ENCODE assay signal across 3 cellular contexts in genomic region chr4:2261110-2261852, GRCh38.
TF ChIP-seq lines count a peak whose summit lies in the region.

No MANE protein-coding gene starts in this region.

TF ChIP-seq in A549, 52 proteins besides CTCF, POLR2A, EP300 and RAD21:
- TF ChIP-seq POLR2AphosphoS2 (conservative IDR thresholded peaks at IDR 0.05; ENCODE audit: low read length): no peak
- TF ChIP-seq PHF8 (IDR thresholded peaks at IDR 0.05; ENCODE audit: borderline replicate concordance, low read depth): no peak
- no peak for TF ChIP-seq CHD2 (IDR thresholded peaks at IDR 0.05; ENCODE audit: low read length, partially characterized antibody)
- TF ChIP-seq SMC3 (IDR thresholded peaks at IDR 0.05): no peak
- no peak for TF ChIP-seq FOSB (CRISPR knock-in tag; IDR thresholded peaks at IDR 0.05)
- no peak for TF ChIP-seq ZSCAN20 (CRISPR knock-in tag; IDR thresholded peaks at IDR 0.05)
- TF ChIP-seq, protein P1, sequence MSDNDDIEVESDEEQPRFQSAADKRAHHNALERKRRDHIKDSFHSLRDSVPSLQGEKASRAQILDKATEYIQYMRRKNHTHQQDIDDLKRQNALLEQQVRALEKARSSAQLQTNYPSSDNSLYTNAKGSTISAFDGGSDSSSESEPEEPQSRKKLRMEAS (IDR thresholded peaks at IDR 0.05): peak; percentile 58

TF ChIP-seq in Ishikawa, 13 proteins besides CTCF, POLR2A, EP300 and RAD21:
- 0 out of 2 replicates have a peak, but pooled peaks have one; percentile 15 for TF ChIP-seq TAF1 (IDR thresholded peaks at IDR 0.05; ENCODE audit: low read depth)
- TF ChIP-seq, protein P1 (IDR thresholded peaks at IDR 0.05): peak; percentile 72
- TF ChIP-seq, protein P2, sequence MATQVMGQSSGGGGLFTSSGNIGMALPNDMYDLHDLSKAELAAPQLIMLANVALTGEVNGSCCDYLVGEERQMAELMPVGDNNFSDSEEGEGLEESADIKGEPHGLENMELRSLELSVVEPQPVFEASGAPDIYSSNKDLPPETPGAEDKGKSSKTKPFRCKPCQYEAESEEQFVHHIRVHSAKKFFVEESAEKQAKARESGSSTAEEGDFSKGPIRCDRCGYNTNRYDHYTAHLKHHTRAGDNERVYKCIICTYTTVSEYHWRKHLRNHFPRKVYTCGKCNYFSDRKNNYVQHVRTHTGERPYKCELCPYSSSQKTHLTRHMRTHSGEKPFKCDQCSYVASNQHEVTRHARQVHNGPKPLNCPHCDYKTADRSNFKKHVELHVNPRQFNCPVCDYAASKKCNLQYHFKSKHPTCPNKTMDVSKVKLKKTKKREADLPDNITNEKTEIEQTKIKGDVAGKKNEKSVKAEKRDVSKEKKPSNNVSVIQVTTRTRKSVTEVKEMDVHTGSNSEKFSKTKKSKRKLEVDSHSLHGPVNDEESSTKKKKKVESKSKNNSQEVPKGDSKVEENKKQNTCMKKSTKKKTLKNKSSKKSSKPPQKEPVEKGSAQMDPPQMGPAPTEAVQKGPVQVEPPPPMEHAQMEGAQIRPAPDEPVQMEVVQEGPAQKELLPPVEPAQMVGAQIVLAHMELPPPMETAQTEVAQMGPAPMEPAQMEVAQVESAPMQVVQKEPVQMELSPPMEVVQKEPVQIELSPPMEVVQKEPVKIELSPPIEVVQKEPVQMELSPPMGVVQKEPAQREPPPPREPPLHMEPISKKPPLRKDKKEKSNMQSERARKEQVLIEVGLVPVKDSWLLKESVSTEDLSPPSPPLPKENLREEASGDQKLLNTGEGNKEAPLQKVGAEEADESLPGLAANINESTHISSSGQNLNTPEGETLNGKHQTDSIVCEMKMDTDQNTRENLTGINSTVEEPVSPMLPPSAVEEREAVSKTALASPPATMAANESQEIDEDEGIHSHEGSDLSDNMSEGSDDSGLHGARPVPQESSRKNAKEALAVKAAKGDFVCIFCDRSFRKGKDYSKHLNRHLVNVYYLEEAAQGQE (IDR thresholded peaks at IDR 0.05; ENCODE audit: low read depth): no peak
- no peak for TF ChIP-seq NFIC (IDR thresholded peaks at IDR 0.05)
- no peak for TF ChIP-seq CEBPB (IDR thresholded peaks at IDR 0.05)
- TF ChIP-seq EGR1 (IDR thresholded peaks at IDR 0.05): no peak
- no peak for TF ChIP-seq TCF12 (IDR thresholded peaks at IDR 0.05; ENCODE audit: low read depth)
- peak; percentile 76 for TF ChIP-seq YY1 (IDR thresholded peaks at IDR 0.05; ENCODE audit: low read depth)
- TF ChIP-seq USF1 (IDR thresholded peaks at IDR 0.05): no peak
- no peak for TF ChIP-seq CREB1 (IDR thresholded peaks at IDR 0.05; ENCODE audit: low read depth)
- no peak for TF ChIP-seq TEAD4 (IDR thresholded peaks at IDR 0.05)
- peak; percentile 43; the same call in 1 of the 2 replicates for TF ChIP-seq ZBTB7A (IDR thresholded peaks at IDR 0.05; ENCODE audit: low read depth)
- TF ChIP-seq FOXM1 (IDR thresholded peaks at IDR 0.05; ENCODE audit: borderline replicate concordance, low read depth): no peak

TF ChIP-seq in endothelial cell of umbilical vein, 7 proteins besides CTCF, POLR2A, EP300 and RAD21:
- no peak for TF ChIP-seq EZH2 (IDR thresholded peaks at IDR 0.05; ENCODE audit: borderline replicate concordance, low read depth, low read length, severe bottlenecking)
- no peak for TF ChIP-seq JUN (IDR thresholded peaks at IDR 0.05; ENCODE audit: borderline replicate concordance, insufficient read depth, insufficient read length, low read depth)
- TF ChIP-seq POLR2AphosphoS5 (IDR thresholded peaks at IDR 0.05; ENCODE audit: insufficient read depth, low read depth, low read length): peak; percentile 14
- no peak for TF ChIP-seq FOS (IDR thresholded peaks at IDR 0.05; ENCODE audit: borderline replicate concordance, insufficient read depth, low read length)
- TF ChIP-seq GATA2 (IDR thresholded peaks at IDR 0.05; ENCODE audit: insufficient read depth, insufficient read length, low read depth, low read length): no peak
